Comparison of ENCODE assay signal across 18 cellular contexts in genomic region chr21:45547211-45547900, GRCh38. TPM values are rescaled to one million over a fixed set of nuclear protein-coding genes. Genes with fewer than 3 reads are reported as not detected.
A peak's percentile ranks its signal among the peaks of the same experiment; 100 is the strongest.
DNase-seq lines count a peak whose midpoint lies in the region; ATAC-seq and TF ChIP-seq lines count a peak whose summit lies in the region.
"Had no signal": no experiment of that assay in that cellular context is flagged by ENCODE, and none has a peak within 500 bp of the region (broad histone marks: within the 10 kb centered on the region; RNA-seq: fewer than 3 reads in every experiment).

No MANE protein-coding gene starts in this region.

- H3K4me3 Mint-ChIP-seq in activated T-helper 17 cell treated with anti-CD3 and anti-CD28 coated beads, Interleukin-2, amount 50 U/mL, for 72 hours = no peak overlapping the region
- H3K4me3 Mint-ChIP-seq in nephron = peak overlapping the region in 2 of 3 experiments; percentile 6 to 26
- peak overlapping the region; percentile 12 for H3K4me3 Mint-ChIP-seq in type B pancreatic cell
- no peak overlapping the region for H3K4me3 Mint-ChIP-seq in H9
- no peak overlapping the region for H3K4me3 Mint-ChIP-seq in activated CD8-positive, alpha-beta T cell treated with anti-CD3 and anti-CD28 coated beads for 36 hours

- no peak overlapping the region for H3K9ac ChIP-seq in H9 (ENCODE audit: extremely low read depth, insufficient read length, low read length)

- no peak overlapping the region for H2BK12ac ChIP-seq in H9 (ENCODE audit: insufficient read length, low read depth, low read length)

- H2BK15ac ChIP-seq in H9 (ENCODE audit: low read depth, low read length) = no peak overlapping the region

- peaks cover 2% of the 10 kb centered on the region; the same call in 1 of the 2 replicates for H3K4me1 ChIP-seq in H9 (ENCODE audit: insufficient read depth, low read length)

- H3K27me3 ChIP-seq in H9 (ENCODE audit: insufficient read depth, low read length) = no peaks in the 10 kb centered on the region

- POLR2A ChIA-PET in activated CD8-positive, alpha-beta T cell treated with anti-CD3 and anti-CD28 coated beads for 36 hours (lab: Charles Lee) = interaction anchor here (0.9 kb wide), 1 partner anchor 28 kb away, joined by 3 read pairs; no protein-coding TSS in a partner anchor

- H3K4me1 Mint-ChIP-seq in activated T-helper 17 cell treated with anti-CD3 and anti-CD28 coated beads, Interleukin-2, amount 50 U/mL, for 72 hours = peaks cover 26% of the 10 kb centered on the region
- peaks cover 26% of the 10 kb centered on the region for H3K4me1 Mint-ChIP-seq in nephron
- peaks cover 16% of the 10 kb centered on the region for H3K4me1 Mint-ChIP-seq in type B pancreatic cell (ENCODE audit: unreplicated experiment)
- peaks cover 23 to 28% of the 10 kb centered on the region in 2 experiments for H3K4me1 Mint-ChIP-seq in H9
- H3K4me1 Mint-ChIP-seq in activated CD8-positive, alpha-beta T cell treated with anti-CD3 and anti-CD28 coated beads for 36 hours (ENCODE audit: low read depth) = peaks cover 28% of the 10 kb centered on the region

- no peaks in the 10 kb centered on the region for H3K79me1 ChIP-seq in H9 (ENCODE audit: insufficient read depth, low read depth, low read length, poor library complexity, severe bottlenecking)

- no peak overlapping the region for H2BK5ac ChIP-seq in H9 (ENCODE audit: insufficient read length, low read length)

- no peaks in the 10 kb centered on the region for H3K9me3 Mint-ChIP-seq in activated T-helper 17 cell treated with anti-CD3 and anti-CD28 coated beads, Interleukin-2, amount 50 U/mL, for 72 hours
- H3K9me3 Mint-ChIP-seq in nephron = peaks cover 3% of the 10 kb centered on the region
- no peaks in the 10 kb centered on the region for H3K9me3 Mint-ChIP-seq in type B pancreatic cell
- H3K9me3 Mint-ChIP-seq in H9 = peaks cover 3 to 6% of the 10 kb centered on the region in 2 experiments; a peak in 3 of 5 replicates
- no peaks in the 10 kb centered on the region for H3K9me3 Mint-ChIP-seq in activated CD8-positive, alpha-beta T cell treated with anti-CD3 and anti-CD28 coated beads for 36 hours

- no peak overlapping the region for H2BK120ac ChIP-seq in H9 (ENCODE audit: low read depth, low read length, poor library complexity, severe bottlenecking)

- no peak overlapping the region for H3K4ac ChIP-seq in H9 (ENCODE audit: low read depth, low read length)

- CTCF ChIA-PET in activated CD8-positive, alpha-beta T cell treated with anti-CD3 and anti-CD28 coated beads for 36 hours (lab: Charles Lee) = interaction anchor here (0.6 to 1.7 kb wide), 2 partner anchors 273 to 602 kb away, joined by 3 to 6 read pairs; no protein-coding TSS in a partner anchor

- H3K27me3 Mint-ChIP-seq in activated T-helper 17 cell treated with anti-CD3 and anti-CD28 coated beads, Interleukin-2, amount 50 U/mL, for 72 hours = no peaks in the 10 kb centered on the region
- H3K27me3 Mint-ChIP-seq in nephron (ENCODE audit: low read depth) (no peaks in the 10 kb centered on the region), type B pancreatic cell (peaks cover 10% of the 10 kb centered on the region), H9 (ENCODE audit: low read depth) (peaks cover 29% of the 10 kb centered on the region)
- H3K27me3 Mint-ChIP-seq in activated CD8-positive, alpha-beta T cell treated with anti-CD3 and anti-CD28 coated beads for 36 hours = no peaks in the 10 kb centered on the region

- no peaks in the 10 kb centered on the region for H3K9me3 ChIP-seq in H9 (ENCODE audit: control insufficient read depth, low read depth, low read length)

- no peak overlapping the region for H4K91ac ChIP-seq in H9 (ENCODE audit: insufficient read length, low read depth, low read length)

- ATAC-seq in activated T-helper 17 cell treated with anti-CD3 and anti-CD28 coated beads, Interleukin-2, amount 50 U/mL, for 72 hours (replicated peaks) = no peak
- no peak for ATAC-seq in activated CD8-positive, alpha-beta T cell treated with anti-CD3 and anti-CD28 coated beads for 36 hours
- ATAC-seq: GM12878 had no signal

- no peaks in the 10 kb centered on the region for H3K79me2 ChIP-seq in H9 (ENCODE audit: insufficient read depth, low read length)

- no CpG with 5 or more reads among the region's 8 CpGs for WGBS in H9 (ENCODE audit: extremely low coverage, insufficient read length, low lambda C conversion rate)

- no peak overlapping the region for H3K4me2 ChIP-seq in H9 (ENCODE audit: insufficient read depth, insufficient read length, low read length)
- H3K4me2 ChIP-seq: PC-9 had no signal

- intact Hi-C loops in activated CD8-positive, alpha-beta T cell treated with anti-CD3 and anti-CD28 coated beads for 36 hours (cut with micrococcal nuclease) = no loop called here

- no peaks in the 10 kb centered on the region for H3K36me3 Mint-ChIP-seq in activated T-helper 17 cell treated with anti-CD3 and anti-CD28 coated beads, Interleukin-2, amount 50 U/mL, for 72 hours (ENCODE audit: low read depth)
- H3K36me3 Mint-ChIP-seq in nephron (ENCODE audit: low read depth) = no peaks in the 10 kb centered on the region
- no peaks in the 10 kb centered on the region for H3K36me3 Mint-ChIP-seq in type B pancreatic cell
- peaks cover 0 to 7% (median 1%) of the 10 kb centered on the region in 3 experiments; a peak in 2 of 7 replicates for H3K36me3 Mint-ChIP-seq in H9 (ENCODE audit: insufficient read depth in 1 of 3, low read depth in 3 of 3)
- H3K36me3 Mint-ChIP-seq in activated CD8-positive, alpha-beta T cell treated with anti-CD3 and anti-CD28 coated beads for 36 hours (ENCODE audit: low read depth) = no peaks in the 10 kb centered on the region

- H3T11ph ChIP-seq in H9 (ENCODE audit: low read length) = no peak overlapping the region

- H2AK5ac ChIP-seq in H9 (ENCODE audit: insufficient read length, low read length) = no peak overlapping the region

- no peak for TF ChIP-seq CTCF in nephron (IDR thresholded peaks at IDR 0.05; ENCODE audit: unreplicated experiment in 3 of 3)
- no peak for TF ChIP-seq CTCF in type B pancreatic cell (conservative IDR thresholded peaks at IDR 0.05)
- TF ChIP-seq CTCF in H9 (conservative IDR thresholded peaks at IDR 0.05) = no peak
- no peak for TF ChIP-seq CTCF in activated CD8-positive, alpha-beta T cell treated with anti-CD3 and anti-CD28 coated beads for 36 hours (IDR thresholded peaks at IDR 0.05)

- DNase-seq in activated effector memory CD4-positive, alpha-beta T cell treated with anti-CD3 and anti-CD28 coated beads, Interleukin-2, amount 50 U/mL, for 16 hours = peak; percentile 30
- DNase-seq in activated effector memory CD4-positive, alpha-beta T cell treated with Interleukin-2 at 50 U/mL for 16 hours = no peak
- DNase-seq in type B pancreatic cell (ENCODE audit: extremely low spot score, unreplicated experiment) (no peak), AML-193 (lab: John Stamatoyannopoulos, UW) (no peak), H9 (no peak)
- DNase-seq in activated CD8-positive, alpha-beta T cell treated with anti-CD3 and anti-CD28 coated beads for 36 hours = no peak
- DNase-seq: Calu3, KG1, NCI-H1092, NCI-H2107, NCI-H345, PC-9, SHP77 treated with DMSO at 0.1 percent for 48 hours had no signal

- H2BK20ac ChIP-seq in H9 (ENCODE audit: low read depth, low read length, poor library complexity, severe bottlenecking) = no peak overlapping the region

- no peaks in the 10 kb centered on the region for H4K20me1 ChIP-seq in H9 (ENCODE audit: control insufficient read depth, insufficient read depth, insufficient read length)

- no peak overlapping the region for H3K18ac ChIP-seq in H9 (ENCODE audit: insufficient read length, low read depth, low read length)

- no peak overlapping the region for H3K23ac ChIP-seq in H9 (ENCODE audit: insufficient read length, low read depth, low read length)

- H3K56ac ChIP-seq in H9 (ENCODE audit: insufficient read length, low read depth, low read length) = no peak overlapping the region

- H4K5ac ChIP-seq in H9 (ENCODE audit: insufficient read length, low read depth, low read length) = no peak overlapping the region

- no peak overlapping the region for H3K27ac ChIP-seq in H9 (ENCODE audit: insufficient read length, low read depth, low read length)
- H3K27ac ChIP-seq: C4-2B, HL-60, PC-9 had no signal

- no peaks in the 10 kb centered on the region for H3K23me2 ChIP-seq in H9 (ENCODE audit: insufficient read length, low read depth, low read length, poor library complexity, severe bottlenecking)

- peak overlapping the region; percentile 44 for H3K27ac Mint-ChIP-seq in activated T-helper 17 cell treated with anti-CD3 and anti-CD28 coated beads, Interleukin-2, amount 50 U/mL, for 72 hours
- H3K27ac Mint-ChIP-seq in nephron (peak overlapping the region in 1 of 3 experiments; percentile 5), type B pancreatic cell (peak overlapping the region; percentile 4), H9 (no peak overlapping the region)
- H3K27ac Mint-ChIP-seq in activated CD8-positive, alpha-beta T cell treated with anti-CD3 and anti-CD28 coated beads for 36 hours = no peak overlapping the region

- no peak overlapping the region for H3K14ac ChIP-seq in H9 (ENCODE audit: insufficient read depth, low read length)

- no peak overlapping the region for H4K8ac ChIP-seq in H9 (replicated peaks; ENCODE audit: insufficient read length, low read depth, low read length)

- H2AFZ ChIP-seq in H9 (ENCODE audit: low read length) = no peak overlapping the region
- H2AFZ ChIP-seq: PC-9 had no signal

RNA-seq across cellular contexts. Expression of gene SLC19A1, which starts 5.1 kb away (rescaled TPM):
- total RNA-seq in activated T-helper 17 cell treated with anti-CD3 and anti-CD28 coated beads, Interleukin-2, amount 50 U/mL, for 72 hours = 10 to 100 TPM; 41.4 to 82.2 TPM
- total RNA-seq in type B pancreatic cell (ENCODE audit: low replicate concordance) = 10.6 and 28.2 TPM in 2 replicates
- total RNA-seq in H9 (2021) = 31.4 and 32.4 TPM in 2 replicates
- 10 to 100 TPM; 40.1 to 46.1 TPM for total RNA-seq in activated CD8-positive, alpha-beta T cell treated with anti-CD3 and anti-CD28 coated beads for 36 hours

Comparison
In these comparisons a context has a peak if more than half of its experiments do, and no peak if none do; other contexts are left out.
1. H3K27ac Mint-ChIP-seq: peak in activated T-helper 17 cell treated with anti-CD3 and anti-CD28 coated beads, Interleukin-2, amount 50 U/mL, for 72 hours (single experiment) and type B pancreatic cell (single experiment); none in H9 (0 of 3) and activated CD8-positive, alpha-beta T cell treated with anti-CD3 and anti-CD28 coated beads for 36 hours (single experiment).
2. H3K4me3 Mint-ChIP-seq: peak in nephron (2 of 3) and type B pancreatic cell (single experiment); none in activated T-helper 17 cell treated with anti-CD3 and anti-CD28 coated beads, Interleukin-2, amount 50 U/mL, for 72 hours (single experiment), H9 (0 of 2) and activated CD8-positive, alpha-beta T cell treated with anti-CD3 and anti-CD28 coated beads for 36 hours (single experiment).